11 cellular contexts compared by ENCODE assay signal in the genomic region with DNA sequence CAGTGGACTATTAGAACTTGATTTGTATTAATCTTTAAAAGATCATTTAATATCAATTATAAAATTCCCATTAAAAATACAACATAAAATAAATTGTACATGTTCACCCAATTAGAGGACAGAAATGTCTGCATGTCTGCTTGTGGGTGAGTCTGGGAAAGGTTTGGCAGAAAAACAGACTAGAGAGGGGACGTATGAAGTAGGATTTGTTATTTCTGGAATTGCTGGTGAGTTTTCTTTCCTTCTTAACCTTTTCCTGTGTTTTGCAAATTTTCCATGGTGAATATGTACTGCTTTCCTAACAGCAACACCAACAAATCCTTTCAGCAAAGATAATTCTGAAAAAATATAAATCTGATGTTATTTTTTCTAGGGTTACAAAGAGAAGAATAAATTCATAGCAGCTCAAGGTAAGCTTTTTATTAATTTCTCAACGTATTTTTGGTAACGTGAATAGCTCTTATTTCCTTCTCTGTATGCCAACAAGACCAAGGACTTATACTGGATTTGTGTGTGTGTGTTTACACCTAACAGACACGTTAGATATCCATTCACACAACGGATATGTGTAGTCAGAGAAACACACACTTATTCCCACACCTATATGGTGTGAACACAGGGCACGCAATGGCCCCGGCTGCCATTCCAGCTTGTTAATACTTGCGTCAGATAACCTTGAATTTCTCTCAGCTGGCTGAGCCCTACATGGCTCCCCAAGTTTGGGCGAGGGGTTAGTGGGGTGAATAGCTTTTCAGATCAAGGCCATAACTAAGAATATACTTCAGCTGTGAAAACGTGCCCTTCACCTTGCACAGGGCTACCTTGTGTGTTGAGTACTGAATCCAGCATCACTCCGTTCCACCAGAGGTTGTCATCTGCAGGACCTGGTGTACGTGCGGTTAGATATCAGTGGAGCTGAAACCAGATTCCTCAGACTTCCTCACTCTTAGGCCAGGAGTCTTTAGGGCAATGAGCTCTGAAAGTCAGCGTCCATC.
DNase-seq lines count a peak whose midpoint lies in the region; ATAC-seq and TF ChIP-seq lines count a peak whose summit lies in the region.
"Had no signal": no experiment of that assay in that cellular context is flagged by ENCODE, and none has a peak within 500 bp of the region (broad histone marks: within the 10 kb centered on the region; RNA-seq: fewer than 3 reads in every experiment).

No MANE protein-coding gene starts in this region.

- H3K27me3 ChIP-seq in tibial artery = no peaks in the 10 kb centered on the region

- DNase-seq in cardiac septum (ENCODE audit: low spot score) (peak; percentile 57), Right ventricle myocardium superior (no peak), left lobe of liver (ENCODE audit: low spot score) (peak; percentile 33), tibial artery (peak in 1 of 2 donors; percentile 41), putamen (ENCODE audit: low spot score) (no peak)
- DNase-seq in activated CD4-positive, alpha-beta memory T cell treated with anti-CD3 and anti-CD28 coated beads for 36 hours = no peak
- DNase-seq: stimulated activated CD4-positive, alpha-beta T cell treated with anti-CD3 and anti-CD28 coated beads, Interleukin-15, amount 100 ng/mL, for 24 hours; stimulated activated CD8-positive, alpha-beta memory T cell treated with anti-CD3 and anti-CD28 coated beads, Interleukin-4, amount 100 ng/mL, for 48 hours had no signal

- CTCF ChIA-PET in activated CD4-positive, alpha-beta memory T cell treated with anti-CD3 and anti-CD28 coated beads for 36 hours (lab: Charles Lee) = interaction anchor here (0.7 to 8.5 kb wide), 8 partner anchors 9 to 155 kb away, joined by 3 to 83 read pairs (median 8); a partner anchor contains a TSS

- peaks cover 0 to 76% (median 54%) of the 10 kb centered on the region in 4 donors for H3K4me1 ChIP-seq in tibial artery

- no peaks in the 10 kb centered on the region for H3K9me3 Mint-ChIP-seq in activated CD4-positive, alpha-beta memory T cell treated with anti-CD3 and anti-CD28 coated beads for 36 hours
- H3K9me3 Mint-ChIP-seq: neural crest cell had no signal

- H3K27me3 Mint-ChIP-seq in activated CD4-positive, alpha-beta memory T cell treated with anti-CD3 and anti-CD28 coated beads for 36 hours = no peaks in the 10 kb centered on the region

- H3K9me3 ChIP-seq in tibial artery = no peaks in the 10 kb centered on the region

- ATAC-seq in Right ventricle myocardium superior (ENCODE audit: poor library complexity) (no peak), left lobe of liver (no peak), GM21576 (IDR thresholded peaks at IDR 0.05; ENCODE audit: unreplicated experiment) (no peak), esophagus mucosa (no peak)

- peaks cover 58% of the 10 kb centered on the region for H3K36me3 Mint-ChIP-seq in activated CD4-positive, alpha-beta memory T cell treated with anti-CD3 and anti-CD28 coated beads for 36 hours

- H3K36me3 ChIP-seq in tibial artery = peaks cover 0 to 12% (median 0%) of the 10 kb centered on the region in 3 donors

- no peak overlapping the region for H3K4me3 Mint-ChIP-seq in activated CD4-positive, alpha-beta memory T cell treated with anti-CD3 and anti-CD28 coated beads for 36 hours
- H3K4me3 Mint-ChIP-seq: neural crest cell had no signal

- POLR2A ChIA-PET in activated CD4-positive, alpha-beta memory T cell treated with anti-CD3 and anti-CD28 coated beads for 36 hours (lab: Charles Lee) = interaction anchor here (1.2 to 5.6 kb wide), 4 partner anchors 9 to 70 kb away, joined by 5 to 135 read pairs (median 12); no protein-coding TSS in a partner anchor

- intact Hi-C loops in cardiac septum (cut with DNase I) = no loop called here
- intact Hi-C loops in Right ventricle myocardium superior (cut with DNase I) = no loop called here
- intact Hi-C loops in activated CD4-positive, alpha-beta memory T cell treated with anti-CD3 and anti-CD28 coated beads for 36 hours (cut with micrococcal nuclease) = no loop called here
- intact Hi-C loops in tibial artery (cut with DNase I; ENCODE audit: low total_unique reads) = no loop called here

- no peak for TF ChIP-seq CTCF in tibial artery (IDR thresholded peaks at IDR 0.05)

- peak overlapping the region; percentile 96 for H3K27ac Mint-ChIP-seq in activated CD4-positive, alpha-beta memory T cell treated with anti-CD3 and anti-CD28 coated beads for 36 hours

- H3K27ac ChIP-seq in tibial artery = peak overlapping the region; percentile 40 to 46

- no peak overlapping the region for H3K4me3 ChIP-seq in tibial artery

- peaks cover 58% of the 10 kb centered on the region for H3K4me1 Mint-ChIP-seq in activated CD4-positive, alpha-beta memory T cell treated with anti-CD3 and anti-CD28 coated beads for 36 hours (ENCODE audit: low read depth)

Comparison
In these comparisons a context has a peak if more than half of its experiments do, and no peak if none do; other contexts are left out.
1. DNase-seq: peak in cardiac septum (single experiment) and left lobe of liver (single experiment); none in Right ventricle myocardium superior (single experiment), activated CD4-positive, alpha-beta memory T cell treated with anti-CD3 and anti-CD28 coated beads for 36 hours (single experiment) and putamen (single experiment).